38 cellular contexts compared by ENCODE assay signal in the genomic region with DNA sequence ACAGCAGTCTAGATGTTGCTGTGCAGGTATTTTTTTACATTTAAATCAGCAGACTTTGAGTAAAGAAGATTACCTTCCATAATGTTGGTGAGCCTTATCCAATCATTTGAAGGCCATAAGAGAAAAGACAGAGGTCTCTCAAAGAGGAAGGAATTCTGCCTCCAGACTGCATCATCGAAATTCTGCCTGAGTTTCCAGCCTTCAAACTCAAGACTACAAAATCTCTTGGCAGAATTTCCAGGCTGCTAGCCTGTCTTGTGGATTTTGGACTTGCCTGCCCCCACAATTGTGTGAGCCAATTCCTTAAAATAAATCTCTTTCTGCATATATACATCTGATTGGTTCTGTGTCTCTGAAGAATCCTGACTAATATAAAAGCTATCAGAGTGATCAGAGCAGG.
"Had no signal": no experiment of that assay in that cellular context is flagged by ENCODE, and none has a peak within 500 bp of the region (broad histone marks: within the 10 kb centered on the region; RNA-seq: fewer than 3 reads in every experiment).

No MANE protein-coding gene starts in this region.

- DNase-seq: activated B cell treated with CpG ODN at 0.5 μM for 24 hours; activated CD4-positive, alpha-beta memory T cell treated with anti-CD3 and anti-CD28 coated beads for 36 hours; activated CD4-positive, alpha-beta T cell treated with anti-CD3 and anti-CD28 coated beads for 4 hours; activated CD4-positive, alpha-beta T cell treated with anti-CD3 and anti-CD28 coated beads, Interleukin-2, amount 10 ng/mL, durations not matched to agents 24 days and 14 days; activated CD4-positive, alpha-beta T cell treated with anti-CD3 and anti-CD28 coated beads, Interleukin-2, amount 50 U/mL, for 1 hour; activated CD4-positive, alpha-beta T cell treated with anti-CD3 and anti-CD28 coated beads, Interleukin-2, amount 50 U/mL, for 4 hours; activated CD4-positive, CD25-positive, alpha-beta regulatory T cell treated with anti-CD3 and anti-CD28 coated beads, Interleukin-2, amount 50 U/mL, for 72 hours; activated CD8-positive, alpha-beta memory T cell treated with anti-CD3 and anti-CD28 coated beads, Interleukin-2, amount 50 U/mL, for 4 hours; activated CD8-positive, alpha-beta T cell treated with anti-CD3 and anti-CD28 coated beads for 36 hours; activated effector memory CD4-positive, alpha-beta T cell treated with anti-CD3 and anti-CD28 coated beads, Interleukin-2, amount 50 U/mL, for 16 hours; activated gamma-delta T cell treated with Interleukin-2 at 50 U/mL for 16 hours; activated naive CD4-positive, alpha-beta T cell; activated naive CD4-positive, alpha-beta T cell treated with anti-CD3 and anti-CD28 coated beads for 36 hours; activated naive CD4-positive, alpha-beta T cell treated with anti-CD3 and anti-CD28 coated beads, Interleukin-2, amount 50 U/mL, for 16 hours; activated naive CD8-positive, alpha-beta T cell treated with anti-CD3 and anti-CD28 coated beads for 36 hours; activated T-cell treated with anti-CD3 and anti-CD28 coated beads for 4 hours; activated T-cell treated with anti-CD3 and anti-CD28 coated beads, Interleukin-2, amount 50 U/mL, for 1 hour; activated T-cell treated with anti-CD3 and anti-CD28 coated beads, Interleukin-2, amount 50 U/mL, for 4 hours; activated T-cell treated with anti-CD3 and anti-CD28 coated beads, Interleukin-2, amount 50 U/mL, for 72 hours; adrenal gland; amniotic stem cell; aorta; caudate nucleus; cerebellar nuclear complex; T-helper 1 cell; T-helper 2 cell; T-helper 9 cell had no signal

- FAIRE-seq: bronchial epithelial cell, TTC549 had no signal

- H3K27me3 Mint-ChIP-seq: activated B cell treated with CpG ODN at 0.5 μM for 24 hours; activated CD4-positive, alpha-beta memory T cell treated with anti-CD3 and anti-CD28 coated beads for 36 hours; activated CD4-positive, alpha-beta T cell treated with anti-CD3 and anti-CD28 coated beads, Interleukin-2, amount 10 ng/mL, durations not matched to agents 24 days and 14 days; activated CD8-positive, alpha-beta T cell treated with anti-CD3 and anti-CD28 coated beads for 36 hours; activated naive CD8-positive, alpha-beta T cell treated with anti-CD3 and anti-CD28 coated beads for 36 hours; brain; central memory CD8-positive, alpha-beta T cell had no signal

- H3K4me3 ChIP-seq: adrenal gland, cardiac muscle cell had no signal

- H3K4me1 ChIP-seq: adrenal gland had no signal

- H3K9me3 Mint-ChIP-seq: activated B cell treated with CpG ODN at 0.5 μM for 24 hours; activated CD4-positive, alpha-beta memory T cell treated with anti-CD3 and anti-CD28 coated beads for 36 hours; activated CD4-positive, alpha-beta T cell treated with anti-CD3 and anti-CD28 coated beads, Interleukin-2, amount 10 ng/mL, durations not matched to agents 24 days and 14 days; activated CD8-positive, alpha-beta T cell treated with anti-CD3 and anti-CD28 coated beads for 36 hours; activated naive CD4-positive, alpha-beta T cell treated with anti-CD3 and anti-CD28 coated beads for 36 hours; activated naive CD4-positive, alpha-beta T cell treated with anti-CD3 and anti-CD28 coated beads, Interleukin-2, amount 50 U/mL, for 72 hours; activated naive CD8-positive, alpha-beta T cell treated with anti-CD3 and anti-CD28 coated beads for 36 hours; activated T-cell treated with anti-CD3 and anti-CD28 coated beads, Interleukin-2, amount 50 U/mL, for 4 hours; activated T-cell treated with anti-CD3 and anti-CD28 coated beads, Interleukin-2, amount 50 U/mL, for 72 hours; activated T-helper 1 cell treated with anti-CD3 and anti-CD28 coated beads, Interleukin-12 subunit alpha, Interleukin-12 subunit beta, Interleukin-2, Interleukin-4 antibody, amounts not matched to agents 30 ng/mL and 10 ng/mL and 1 ng/mL, durations not matched to agents 14 hours and 24 hours and 36 hours; activated T-helper 17 cell treated with anti-CD3 and anti-CD28 coated beads, Interleukin-2, amount 50 U/mL, for 72 hours; central memory CD8-positive, alpha-beta T cell; T-helper 1 cell treated with Interleukin-12 subunit alpha and Interleukin-12 subunit beta and Interleukin-4 antibody, amounts not matched to agents 30 μg/mL and 1 μg/mL, for 36 hours; T-helper 2 cell treated with Interferon-gamma antibody and Interleukin-4, amounts not matched to agents 5 μg/mL and 100 μg/mL, for 36 hours had no signal

- H3K9me3 ChIP-seq: adrenal gland had no signal

- H3K36me3 Mint-ChIP-seq: activated CD4-positive, alpha-beta memory T cell treated with anti-CD3 and anti-CD28 coated beads for 36 hours; activated naive CD4-positive, alpha-beta T cell treated with anti-CD3 and anti-CD28 coated beads, Interleukin-2, amount 50 U/mL, for 72 hours; activated naive CD8-positive, alpha-beta T cell treated with anti-CD3 and anti-CD28 coated beads for 36 hours; brain had no signal

- H3K27me3 ChIP-seq: adrenal gland had no signal

- H3K27ac Mint-ChIP-seq: activated B cell treated with CpG ODN at 0.5 μM for 24 hours; activated CD4-positive, alpha-beta memory T cell treated with anti-CD3 and anti-CD28 coated beads for 36 hours; activated CD4-positive, alpha-beta T cell treated with anti-CD3 and anti-CD28 coated beads, Interleukin-2, amount 10 ng/mL, durations not matched to agents 24 days and 14 days; activated CD8-positive, alpha-beta T cell treated with anti-CD3 and anti-CD28 coated beads for 36 hours; activated naive CD4-positive, alpha-beta T cell treated with anti-CD3 and anti-CD28 coated beads for 36 hours; activated naive CD4-positive, alpha-beta T cell treated with anti-CD3 and anti-CD28 coated beads, Interleukin-2, amount 50 U/mL, for 72 hours; activated naive CD8-positive, alpha-beta T cell treated with anti-CD3 and anti-CD28 coated beads for 36 hours; activated T-cell treated with anti-CD3 and anti-CD28 coated beads, Interleukin-2, amount 50 U/mL, for 72 hours; activated T-helper 1 cell treated with anti-CD3 and anti-CD28 coated beads, Interleukin-12 subunit alpha, Interleukin-12 subunit beta, Interleukin-2, Interleukin-4 antibody, amounts not matched to agents 30 ng/mL and 10 ng/mL and 1 ng/mL, durations not matched to agents 14 hours and 24 hours and 36 hours; activated T-helper 17 cell treated with anti-CD3 and anti-CD28 coated beads, Interleukin-2, amount 50 U/mL, for 72 hours; brain; T-helper 1 cell treated with Interleukin-12 subunit alpha and Interleukin-12 subunit beta and Interleukin-4 antibody, amounts not matched to agents 30 μg/mL and 1 μg/mL, for 36 hours; T-helper 2 cell treated with Interferon-gamma antibody and Interleukin-4, amounts not matched to agents 5 μg/mL and 100 μg/mL, for 36 hours had no signal

- ATAC-seq: activated CD8-positive, alpha-beta T cell treated with anti-CD3 and anti-CD28 coated beads for 36 hours; activated naive CD4-positive, alpha-beta T cell treated with anti-CD3 and anti-CD28 coated beads, Interleukin-2, amount 50 U/mL, for 72 hours; activated T-cell treated with anti-CD3 and anti-CD28 coated beads, Interleukin-2, amount 50 U/mL, for 4 hours; activated T-cell treated with anti-CD3 and anti-CD28 coated beads, Interleukin-2, amount 50 U/mL, for 72 hours; activated T-helper 17 cell treated with anti-CD3 and anti-CD28 coated beads, Interleukin-2, amount 50 U/mL, for 72 hours had no signal

- H3K4me3 Mint-ChIP-seq: activated B cell treated with CpG ODN at 0.5 μM for 24 hours; activated CD4-positive, alpha-beta memory T cell treated with anti-CD3 and anti-CD28 coated beads for 36 hours; activated CD4-positive, alpha-beta T cell treated with anti-CD3 and anti-CD28 coated beads, Interleukin-2, amount 10 ng/mL, durations not matched to agents 24 days and 14 days; activated CD8-positive, alpha-beta T cell treated with anti-CD3 and anti-CD28 coated beads for 36 hours; activated naive CD4-positive, alpha-beta T cell treated with anti-CD3 and anti-CD28 coated beads for 36 hours; activated naive CD8-positive, alpha-beta T cell treated with anti-CD3 and anti-CD28 coated beads for 36 hours; activated T-cell treated with anti-CD3 and anti-CD28 coated beads, Interleukin-2, amount 50 U/mL, for 4 hours; activated T-cell treated with anti-CD3 and anti-CD28 coated beads, Interleukin-2, amount 50 U/mL, for 72 hours; activated T-helper 1 cell treated with anti-CD3 and anti-CD28 coated beads, Interleukin-12 subunit alpha, Interleukin-12 subunit beta, Interleukin-2, Interleukin-4 antibody, amounts not matched to agents 30 ng/mL and 10 ng/mL and 1 ng/mL, durations not matched to agents 14 hours and 24 hours and 36 hours; activated T-helper 17 cell treated with anti-CD3 and anti-CD28 coated beads, Interleukin-2, amount 50 U/mL, for 72 hours; brain; central memory CD8-positive, alpha-beta T cell; T-helper 1 cell treated with Interleukin-12 subunit alpha and Interleukin-12 subunit beta and Interleukin-4 antibody, amounts not matched to agents 30 μg/mL and 1 μg/mL, for 36 hours; T-helper 2 cell treated with Interferon-gamma antibody and Interleukin-4, amounts not matched to agents 5 μg/mL and 100 μg/mL, for 36 hours had no signal

- H3K36me3 ChIP-seq: adrenal gland, cardiac muscle cell had no signal

- H3K27ac ChIP-seq: adrenal gland, cardiac muscle cell, VCaP had no signal

- H3K4me1 Mint-ChIP-seq: activated B cell treated with CpG ODN at 0.5 μM for 24 hours; activated CD4-positive, alpha-beta T cell treated with anti-CD3 and anti-CD28 coated beads, Interleukin-2, amount 10 ng/mL, durations not matched to agents 24 days and 14 days; activated naive CD8-positive, alpha-beta T cell treated with anti-CD3 and anti-CD28 coated beads for 36 hours; activated T-helper 17 cell treated with anti-CD3 and anti-CD28 coated beads, Interleukin-2, amount 50 U/mL, for 72 hours; central memory CD8-positive, alpha-beta T cell had no signal
